10 cellular contexts compared by ENCODE assay signal in the genomic region with DNA sequence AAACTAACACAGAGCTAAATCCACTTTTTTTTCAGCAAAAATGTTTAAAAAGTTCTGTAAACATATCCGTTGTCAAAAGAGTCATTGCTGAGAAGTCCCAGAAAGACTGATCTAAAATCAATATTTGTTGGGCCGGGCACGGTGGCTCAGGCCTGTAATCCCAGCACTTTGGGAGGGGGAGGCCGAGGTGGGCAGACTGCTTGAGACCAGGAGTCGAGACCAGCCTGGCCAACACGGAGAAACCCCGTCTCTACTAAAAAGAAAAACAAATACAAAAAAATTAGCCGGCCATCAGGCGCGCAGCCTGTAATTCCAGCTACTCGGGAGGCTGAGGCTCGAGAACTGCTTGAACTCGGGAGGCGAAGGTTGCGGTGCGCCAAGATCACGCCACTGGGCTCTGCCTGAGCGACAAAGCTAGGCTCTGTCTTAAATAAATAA. TPM values are rescaled to one million over a fixed set of nuclear protein-coding genes. Genes with fewer than 3 reads are reported as not detected.
DNase-seq lines count a peak whose midpoint lies in the region; ATAC-seq and TF ChIP-seq lines count a peak whose summit lies in the region.
"Had no signal": no experiment of that assay in that cellular context is flagged by ENCODE, and none has a peak within 500 bp of the region (broad histone marks: within the 10 kb centered on the region; RNA-seq: fewer than 3 reads in every experiment).

No MANE protein-coding gene starts in this region.

- no peaks in the 10 kb centered on the region for H3K9me3 ChIP-seq in DOHH2 (ENCODE audit: control insufficient read depth, insufficient read depth, low read length)
- H3K9me3 ChIP-seq in mononuclear cell (ENCODE audit: low read depth, low read length): no peaks in the 10 kb centered on the region

- H3K27me3 Mint-ChIP-seq in activated naive CD8-positive, alpha-beta T cell treated with anti-CD3 and anti-CD28 coated beads for 36 hours: no peaks in the 10 kb centered on the region
- no peaks in the 10 kb centered on the region for H3K27me3 Mint-ChIP-seq in osteocyte (ENCODE audit: unreplicated experiment)

- peak overlapping the region; percentile 95 for H3K4me3 ChIP-seq in DOHH2 (ENCODE audit: low read length)
- H3K4me3 ChIP-seq in mononuclear cell (ENCODE audit: low read length): peak overlapping the region; percentile 78
- no peak overlapping the region for H3K4me3 ChIP-seq in lower leg skin (ENCODE audit: low read depth, poor library complexity, severe bottlenecking)

- peaks cover 20% of the 10 kb centered on the region for H3K4me1 Mint-ChIP-seq in activated naive CD8-positive, alpha-beta T cell treated with anti-CD3 and anti-CD28 coated beads for 36 hours
- H3K4me1 Mint-ChIP-seq in osteocyte (ENCODE audit: unreplicated experiment): peaks cover 27% of the 10 kb centered on the region

- H3K4me2 ChIP-seq in DOHH2 (ENCODE audit: low read length): peak overlapping the region; percentile 61

- 95 to 96% methylated on average over 18 of the region's 18 CpGs for WGBS in lower leg skin, 2 donors

- H3K4me1 ChIP-seq in DOHH2 (ENCODE audit: control insufficient read depth, low read length): peaks cover 27% of the 10 kb centered on the region
- peaks cover 20% of the 10 kb centered on the region for H3K4me1 ChIP-seq in mononuclear cell (ENCODE audit: insufficient read depth, low read length)

- peak; percentile 65 for DNase-seq in HT-29 (ENCODE audit: low spot score)
- DNase-seq in activated naive CD8-positive, alpha-beta T cell treated with anti-CD3 and anti-CD28 coated beads for 36 hours: no peak
- no peak for DNase-seq in osteocyte (ENCODE audit: extremely low spot score, unreplicated experiment)
- DNase-seq in lower leg skin (ENCODE audit: low spot score in 2 of 2): no peak
- no peak for DNase-seq in T-helper 1 cell
- DNase-seq: cortex of kidney, NCI-H1092 had no signal

- intact Hi-C loops in lower leg skin (cut with DNase I; ENCODE audit: low total_unique reads): no loop called here

- TF ChIP-seq POLR2A in lower leg skin (IDR thresholded peaks at IDR 0.05): no peak

- H3K9me3 Mint-ChIP-seq in activated naive CD8-positive, alpha-beta T cell treated with anti-CD3 and anti-CD28 coated beads for 36 hours: no peaks in the 10 kb centered on the region
- no peaks in the 10 kb centered on the region for H3K9me3 Mint-ChIP-seq in osteocyte (ENCODE audit: unreplicated experiment)

- peak overlapping the region; percentile 48 for H3K4me3 Mint-ChIP-seq in activated naive CD8-positive, alpha-beta T cell treated with anti-CD3 and anti-CD28 coated beads for 36 hours
- no peak overlapping the region for H3K4me3 Mint-ChIP-seq in osteocyte (ENCODE audit: unreplicated experiment)

- H3K36me3 ChIP-seq in DOHH2 (ENCODE audit: control insufficient read depth, low read length): peaks cover 49% of the 10 kb centered on the region

- no peaks in the 10 kb centered on the region for H3K27me3 ChIP-seq in DOHH2 (ENCODE audit: control insufficient read depth, low read length)
- no peaks in the 10 kb centered on the region for H3K27me3 ChIP-seq in mononuclear cell (ENCODE audit: insufficient read depth, low read length)

- H3K27ac ChIP-seq in DOHH2 (ENCODE audit: low read depth, low read length): no peak overlapping the region

- no peaks in the 10 kb centered on the region for H3F3A ChIP-seq in DOHH2 (ENCODE audit: control insufficient read depth, insufficient read depth)

- TF ChIP-seq CTCF in DOHH2 (IDR thresholded peaks at IDR 0.05; ENCODE audit: low read depth, low read length, poor library complexity, severe bottlenecking) (no peak), osteocyte (IDR thresholded peaks at IDR 0.05) (no peak), lower leg skin (IDR thresholded peaks at IDR 0.05) (no peak)

- ATAC-seq in HG03196 (IDR thresholded peaks at IDR 0.05; ENCODE audit: unreplicated experiment): no peak

- peaks cover 8% of the 10 kb centered on the region; the same call in 1 of the 2 replicates for H4K20me1 ChIP-seq in DOHH2 (ENCODE audit: control insufficient read depth, insufficient read depth, low read depth, low read length)

- H3K27ac Mint-ChIP-seq in activated naive CD8-positive, alpha-beta T cell treated with anti-CD3 and anti-CD28 coated beads for 36 hours: no peak overlapping the region
- no peak overlapping the region for H3K27ac Mint-ChIP-seq in osteocyte (ENCODE audit: unreplicated experiment)

- peaks cover 38% of the 10 kb centered on the region for H3K36me3 Mint-ChIP-seq in activated naive CD8-positive, alpha-beta T cell treated with anti-CD3 and anti-CD28 coated beads for 36 hours
- peaks cover 18% of the 10 kb centered on the region for H3K36me3 Mint-ChIP-seq in osteocyte (ENCODE audit: unreplicated experiment)

- peaks cover 63% of the 10 kb centered on the region for H3K79me2 ChIP-seq in DOHH2 (ENCODE audit: control insufficient read depth, low read length)

- H3K9me2 ChIP-seq in DOHH2 (replicated peaks; ENCODE audit: control insufficient read depth, low read length): no peaks in the 10 kb centered on the region

RNA-seq across cellular contexts. Expression of a gene that starts 1.4 kb away (rescaled TPM):
- total RNA-seq in HT-29 (2014; rRNA removed; shearing (Covaris generic)): 50.7 and 62.9 TPM in 2 replicates
- 100 to 1,000 TPM; 161 to 166 TPM for total RNA-seq in activated naive CD8-positive, alpha-beta T cell treated with anti-CD3 and anti-CD28 coated beads for 36 hours
- total RNA-seq in mononuclear cell (59.9 TPM), osteocyte (77.9 and 79.4 TPM in 2 replicates), lower leg skin (10 to 100 TPM; 49.6 to 73.5 (median 61.2) TPM)
